In genomic region chr10:84789050-84789449, GRCh38 we compare ENCODE assay signal across 8 cellular contexts.
"Had no signal": no experiment of that assay in that cellular context is flagged by ENCODE, and none has a peak within 500 bp of the region (broad histone marks: within the 10 kb centered on the region; RNA-seq: fewer than 3 reads in every experiment).

No MANE protein-coding gene starts in this region.

- H3K4me3 ChIP-seq: GM23248, HAP-1, K562 had no signal

- H3K27ac Mint-ChIP-seq: HFFc6 had no signal

- DNase-seq: GM23248, GOT3, H7, HFFc6, IMR-90 had no signal

- H3K4me1 ChIP-seq: HAP-1 had no signal

- H3K27ac ChIP-seq: GM23248 had no signal

- ATAC-seq: HCT116, K562 had no signal

- H3K4me3 Mint-ChIP-seq: HFFc6 had no signal

- H3K9me3 ChIP-seq: HAP-1 had no signal

- H3K36me3 ChIP-seq: HAP-1 had no signal
